Comparison of ENCODE assay signal across 9 cellular contexts in the genomic region with DNA sequence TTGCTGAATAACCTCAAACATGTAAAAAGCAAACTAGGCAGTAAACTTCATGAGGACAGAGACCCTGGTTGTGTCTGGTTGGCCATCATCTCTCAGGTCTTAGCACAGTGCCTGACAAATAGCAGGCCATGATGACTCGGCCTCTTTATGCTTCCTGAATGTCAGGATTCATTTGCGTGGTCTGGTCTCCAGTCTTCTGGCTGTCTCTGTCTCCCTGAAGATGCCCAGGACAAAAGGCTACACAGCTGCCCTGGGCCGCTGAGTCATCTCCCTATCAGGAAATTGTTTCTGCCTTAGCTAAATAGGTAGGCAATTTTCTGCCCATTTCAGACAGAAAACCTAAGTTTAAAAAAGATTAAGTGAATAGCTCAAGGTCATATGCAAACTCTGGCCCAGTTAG.
DNase-seq lines count a peak whose midpoint lies in the region; ATAC-seq and TF ChIP-seq lines count a peak whose summit lies in the region.
"Had no signal": no experiment of that assay in that cellular context is flagged by ENCODE, and none has a peak within 500 bp of the region (broad histone marks: within the 10 kb centered on the region; RNA-seq: fewer than 3 reads in every experiment).

No MANE protein-coding gene starts in this region.

- H3K27ac ChIP-seq in angular gyrus (ENCODE audit: low read depth, low read length): peak overlapping the region; percentile 62

- peak overlapping the region; percentile 40 for H3K27ac Mint-ChIP-seq in HFFc6
- H3K27ac Mint-ChIP-seq: naive B cell had no signal

- DNase-seq in AG20443 (ENCODE audit: low spot score): peak; percentile 14
- DNase-seq in HFFc6: peak; percentile 28
- DNase-seq in kidney glomerular epithelial cell (lab: John Stamatoyannopoulos, UW): peak; percentile 45
- no peak for DNase-seq in activated CD4-positive, CD25-positive, alpha-beta regulatory T cell (lab: John Stamatoyannopoulos, UW)
- DNase-seq in epidermal melanocyte (ENCODE audit: insufficient read length, low spot score): no peak
- DNase-seq in omental fat pad (ENCODE audit: low spot score): no peak
- DNase-seq: naive B cell had no signal

- peaks cover 38% of the 10 kb centered on the region for H3K4me1 Mint-ChIP-seq in HFFc6 (ENCODE audit: low read depth)
- H3K4me1 Mint-ChIP-seq: naive B cell had no signal

- peak overlapping the region; percentile 6 for H3K4me3 Mint-ChIP-seq in HFFc6
- H3K4me3 Mint-ChIP-seq: naive B cell had no signal

- no peaks in the 10 kb centered on the region for H3K27me3 Mint-ChIP-seq in HFFc6 (ENCODE audit: insufficient read depth)
- H3K27me3 Mint-ChIP-seq: naive B cell had no signal

- no peaks in the 10 kb centered on the region for H3K9me3 Mint-ChIP-seq in HFFc6
- H3K9me3 Mint-ChIP-seq: naive B cell had no signal

- H3K36me3 Mint-ChIP-seq in HFFc6 (ENCODE audit: low read depth): no peaks in the 10 kb centered on the region
- H3K36me3 Mint-ChIP-seq: naive B cell had no signal

- no peak for ATAC-seq in omental fat pad (ENCODE audit: low FRiP score)
- ATAC-seq in GM21576 (IDR thresholded peaks at IDR 0.05; ENCODE audit: unreplicated experiment): no peak

- TF ChIP-seq CTCF in HFFc6 (IDR thresholded peaks at IDR 0.05): no peak
- no peak for TF ChIP-seq CTCF in omental fat pad (IDR thresholded peaks at IDR 0.05)

Comparison
In these comparisons a context has a peak if more than half of its experiments do, and no peak if none do; other contexts are left out.
1. DNase-seq: peak in AG20443 (single experiment), HFFc6 (single experiment) and kidney glomerular epithelial cell (single experiment); none in activated CD4-positive, CD25-positive, alpha-beta regulatory T cell (0 of 4), epidermal melanocyte (single experiment) and omental fat pad (single experiment).